ENCODE assay signal across 8 cellular contexts in the genomic region with DNA sequence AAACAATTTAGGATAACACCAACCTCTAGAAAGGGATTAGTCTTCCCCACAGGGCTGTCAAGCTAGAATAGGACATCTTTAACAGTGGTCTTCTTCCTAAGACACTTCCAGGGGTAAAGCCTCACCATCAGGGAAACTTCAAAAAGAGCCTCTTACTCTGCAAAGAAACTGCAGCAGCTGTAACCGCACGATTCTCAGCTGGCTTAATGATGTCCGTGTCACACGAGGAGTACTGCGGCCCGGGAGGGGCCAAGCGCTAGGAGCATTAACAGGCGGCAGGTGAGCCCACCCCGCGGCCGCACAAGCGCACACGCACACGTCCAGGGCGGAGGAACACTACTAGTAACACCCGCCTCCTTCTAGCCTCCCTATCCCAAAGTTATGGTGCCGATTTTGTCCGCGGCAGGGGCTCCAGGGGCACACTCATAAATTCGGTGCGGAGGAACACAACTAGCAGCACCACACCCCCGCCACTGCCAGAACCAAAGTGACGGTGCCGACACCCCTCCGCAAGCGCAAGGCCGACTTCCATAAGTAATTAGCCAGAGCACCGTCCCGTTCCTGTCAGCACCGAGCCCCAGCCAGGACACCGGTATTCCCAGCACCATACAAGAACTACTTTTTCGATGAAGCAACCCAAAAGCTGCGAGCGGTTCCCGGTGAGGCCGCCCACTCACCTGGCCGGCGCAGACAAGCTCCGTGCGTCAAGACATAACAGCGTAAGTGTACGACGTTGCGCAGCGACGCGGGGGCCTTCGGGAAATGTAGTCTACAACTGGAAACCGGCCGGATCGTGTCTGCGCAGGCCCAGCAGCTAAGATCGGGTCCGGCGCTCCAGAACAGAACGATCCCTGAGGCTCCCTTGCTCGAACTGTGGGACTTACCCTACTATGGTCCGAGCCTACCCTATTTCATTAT. TPM values are rescaled to one million over a fixed set of nuclear protein-coding genes. Genes with fewer than 3 reads are reported as not detected.
A peak's percentile ranks its signal among the peaks of the same experiment; 100 is the strongest.
DNase-seq lines count a peak whose midpoint lies in the region; ATAC-seq and TF ChIP-seq lines count a peak whose summit lies in the region.

Gene ZNF540 (plus strand): TSS at position 813 of the 918 bp plus-strand sequence. CDS start 3,572 bp downstream, outside the sequence.
Gene ZNF571 (minus strand): TSS at position 729 of the 918 bp plus-strand sequence. CDS start 8,116 bp downstream, outside the sequence.

- H3K4me3 ChIP-seq in RWPE2 (ENCODE audit: severe bottlenecking) = peak within 1 kb of the TSS; percentile 59
- H3K4me3 ChIP-seq in fibroblast of pulmonary artery (replicated peaks; ENCODE audit: low read depth, low read length) = peak within 1 kb of the TSS; percentile 84

- H3K4me1 ChIP-seq in RWPE2 (ENCODE audit: insufficient read depth, poor library complexity, severe bottlenecking) = no peaks in the 10 kb centered on the region

- H3K27me3 ChIP-seq in RWPE2 (ENCODE audit: insufficient read depth, poor library complexity, severe bottlenecking) = no peaks in the 10 kb centered on the region

- peaks cover 26 to 31% of the 10 kb centered on the region in 2 donors for H3K4me1 Mint-ChIP-seq in natural killer cell

- H3K27ac Mint-ChIP-seq in natural killer cell = peak within 1 kb of the TSS; percentile 97 to 99

- TF ChIP-seq CTCF in RWPE2 (IDR thresholded peaks at IDR 0.05; ENCODE audit: poor library complexity, severe bottlenecking) (no peak), fibroblast of pulmonary artery (IDR thresholded peaks at IDR 0.05; ENCODE audit: low read length, missing control alignments) (no peak), natural killer cell (IDR thresholded peaks at IDR 0.05) (no peak)

- peak within 1 kb of the TSS; percentile 99 for H3K4me3 Mint-ChIP-seq in natural killer cell

- no peaks in the 10 kb centered on the region for H3K9me3 Mint-ChIP-seq in natural killer cell

- DNase-seq in DMS53 (lab: John Stamatoyannopoulos, UW) (peak; percentile 100), RWPE2 (ENCODE audit: low spot score) (peak; percentile 95), fibroblast of pulmonary artery (ENCODE audit: low read depth) (peak; percentile 97), natural killer cell (peak; percentile 83)
- DNase-seq in activated effector memory CD4-positive, alpha-beta T cell treated with anti-CD3 and anti-CD28 coated beads, Interleukin-2, amount 50 U/mL, for 16 hours = peak; percentile 97
- DNase-seq in stimulated activated naive CD4-positive, alpha-beta T cell (lab: John Stamatoyannopoulos, UW) = peak; percentile 83 to 92 (median 90)

- intact Hi-C loops in natural killer cell (cut with micrococcal nuclease) = loop anchor here (1.0 to 2.0 kb wide), 6 partner anchors 43 to 1066 kb away; partner anchors contain the start of genes ZFP30, ZNF260, ZNF569 and ZNF793

- H3K27ac ChIP-seq in KOPT-K1 (ENCODE audit: low read depth, low read length, poor library complexity, severe bottlenecking) = peak within 1 kb of the TSS; percentile 62
- peak within 1 kb of the TSS; percentile 67 for H3K27ac ChIP-seq in RWPE2 (ENCODE audit: poor library complexity, severe bottlenecking)

- H3K27me3 Mint-ChIP-seq in natural killer cell (ENCODE audit: low read depth in 2 of 2) = no peaks in the 10 kb centered on the region

- H3K36me3 Mint-ChIP-seq in natural killer cell = peaks cover 1% of the 10 kb centered on the region

- H3K9me3 ChIP-seq in KOPT-K1 (ENCODE audit: insufficient read depth, low read length, poor library complexity, severe bottlenecking) (peaks cover 21% of the 10 kb centered on the region), RWPE2 (ENCODE audit: severe bottlenecking) (peaks cover 2% of the 10 kb centered on the region)

- H3K36me3 ChIP-seq in KOPT-K1 (ENCODE audit: insufficient read depth, low read length) = no peaks in the 10 kb centered on the region
- no peaks in the 10 kb centered on the region for H3K36me3 ChIP-seq in RWPE2 (ENCODE audit: low read depth)

- ATAC-seq in GM21723 (IDR thresholded peaks at IDR 0.05; ENCODE audit: unreplicated experiment) (peak; percentile 95), RWPE2 (ENCODE audit: low read depth) (peak; percentile 96), natural killer cell (peak; percentile 86 to 96 (median 92))

RNA-seq across cellular contexts. Expression of gene ZNF540, which starts in this region (rescaled TPM):
- total RNA-seq in natural killer cell = 1 to 10 TPM; 6.4 to 7.5 (median 7.0) TPM

RNA-seq across cellular contexts. Expression of gene ZNF571, which starts in this region (rescaled TPM):
- total RNA-seq in natural killer cell = 10 to 100 TPM; 11.7 to 22.1 (median 19.6) TPM

Comparison
In these comparisons a context has a peak if more than half of its experiments do, and no peak if none do; other contexts are left out.
1. Peak in every context shown above with its lines: DNase-seq, ATAC-seq, H3K4me3 ChIP-seq and H3K27ac ChIP-seq.